8 cellular contexts compared by ENCODE assay signal in genomic region chr17:29621751-29622194, GRCh38. TPM values are rescaled to one million over a fixed set of nuclear protein-coding genes. Genes with fewer than 3 reads are reported as not detected.
DNase-seq lines count a peak whose midpoint lies in the region; ATAC-seq and TF ChIP-seq lines count a peak whose summit lies in the region.

No MANE protein-coding gene starts in this region.

- H3K4me1 ChIP-seq in cardiac muscle cell (ENCODE audit: low read depth) (peaks cover 52% of the 10 kb centered on the region), mesenchymal stem cell (ENCODE audit: control insufficient read depth, insufficient read depth, low read depth, low read length) (peaks cover 42% of the 10 kb centered on the region), uterus (peaks cover 0 to 14% of the 10 kb centered on the region in 2 donors)

- no peak overlapping the region for H3K18ac ChIP-seq in mesenchymal stem cell (ENCODE audit: low read depth in 1 of 2, low read length in 2 of 2)

- peaks cover under 1% of the 10 kb centered on the region for H3K79me1 ChIP-seq in mesenchymal stem cell (replicated peaks; ENCODE audit: low read length, poor library complexity, severe bottlenecking)

- H3K9me3 ChIP-seq in cardiac muscle cell (ENCODE audit: low read depth) (no peaks in the 10 kb centered on the region), mesenchymal stem cell (ENCODE audit: control insufficient read depth, low read length) (no peaks in the 10 kb centered on the region), uterus (no peaks in the 10 kb centered on the region)

- H2BK12ac ChIP-seq in mesenchymal stem cell (ENCODE audit: low read length in 2 of 2), result no peak overlapping the region

- H3K4ac ChIP-seq in mesenchymal stem cell (ENCODE audit: low read depth in 1 of 2, low read length in 2 of 2), result no peak overlapping the region

- H3K27ac ChIP-seq in cardiac muscle cell (peak overlapping the region; percentile 91), mesenchymal stem cell (ENCODE audit: low read length, poor library complexity, severe bottlenecking) (no peak overlapping the region), uterus (peak overlapping the region in 1 of 2 donors; percentile 51)

- TF ChIP-seq CTCF in cardiac muscle cell (IDR thresholded peaks at IDR 0.05; ENCODE audit: low read depth, low read length) (no peak), astrocyte of the cerebellum (IDR thresholded peaks at IDR 0.05; ENCODE audit: low read depth, low read length, missing control alignments) (no peak), uterus (IDR thresholded peaks at IDR 0.05) (no peak)

- no peak for ATAC-seq in Right ventricle myocardium inferior

- no peak overlapping the region for H2AK5ac ChIP-seq in mesenchymal stem cell (ENCODE audit: low read length, severe bottlenecking)

- no peak overlapping the region for H2BK5ac ChIP-seq in mesenchymal stem cell (ENCODE audit: low read depth, low read length, poor library complexity, severe bottlenecking)

- no peaks in the 10 kb centered on the region for H3K36me3 ChIP-seq in cardiac muscle cell
- peaks cover 0 to 6% of the 10 kb centered on the region in 2 experiments for H3K36me3 ChIP-seq in mesenchymal stem cell (ENCODE audit: control insufficient read depth in 1 of 2, insufficient read depth in 2 of 2, low read depth in 1 of 2, low read length in 2 of 2)
- no peaks in the 10 kb centered on the region for H3K36me3 ChIP-seq in uterus

- H3K9ac ChIP-seq in mesenchymal stem cell (ENCODE audit: low read length), result peak overlapping the region; percentile 65

- H3K14ac ChIP-seq in mesenchymal stem cell (ENCODE audit: low read length in 2 of 2), result no peak overlapping the region

- H3K4me3 ChIP-seq in cardiac muscle cell (peak overlapping the region; percentile 70), astrocyte of the cerebellum (ENCODE audit: low read depth, low read length) (peak overlapping the region; percentile 66), mesenchymal stem cell (ENCODE audit: insufficient read depth in 1 of 2, low read depth in 1 of 2, low read length in 2 of 2) (peak overlapping the region in 1 of 2 experiments; percentile 83), uterus (peak overlapping the region; percentile 47 to 56)

- peak overlapping the region; percentile 98 for H3K4me2 ChIP-seq in mesenchymal stem cell (ENCODE audit: low read length, poor library complexity, severe bottlenecking)

- no peak overlapping the region for H2BK15ac ChIP-seq in mesenchymal stem cell (ENCODE audit: low read depth, poor library complexity, severe bottlenecking)

- H4K8ac ChIP-seq in mesenchymal stem cell (ENCODE audit: low read length), result no peak overlapping the region

- no peak overlapping the region for H2AFZ ChIP-seq in mesenchymal stem cell (ENCODE audit: low read depth, low read length)

- H2BK120ac ChIP-seq in mesenchymal stem cell (ENCODE audit: low read depth, low read length), result no peak overlapping the region

- in situ Hi-C loops in astrocyte of the cerebellum (cut with HindIII; ENCODE audit: low sequenced_read_pairs), result no loop called here

- no peak for TF ChIP-seq POLR2A in uterus (IDR thresholded peaks at IDR 0.05)

- intact Hi-C loops in Right ventricle myocardium inferior (cut with DNase I) (loop anchor here (2.0 to 5.0 kb wide), 2 partner anchors 15 to 141 kb away; no protein-coding TSS in a partner anchor), uterus (cut with DNase I; ENCODE audit: low total_unique reads) (no loop called here)

- 78% methylated on average over 8 of the region's 8 CpGs for WGBS in mesenchymal stem cell

- H4K91ac ChIP-seq in mesenchymal stem cell (ENCODE audit: low read length), result no peak overlapping the region

- DNase-seq in cardiac muscle cell (ENCODE audit: low read depth in 1 of 2, low spot score in 1 of 2) (peak in 1 of 2 donors; percentile 44), Right ventricle myocardium inferior (ENCODE audit: missing footprints) (no peak), astrocyte of the cerebellum (ENCODE audit: low read depth) (no peak), mesenchymal stem cell (no peak), uterus (no peak), A172 (ENCODE audit: low spot score) (no peak), DMS153 treated with DMSO at 0.1 percent for 48 hours (lab: John Stamatoyannopoulos, UW; ENCODE audit: unreplicated experiment) (no peak)
- DNase-seq in stimulated activated CD4-positive, alpha-beta T cell treated with anti-CD3 and anti-CD28 coated beads, Interleukin-4, amount 100 ng/mL, for 24 hours, result no peak

- no peak overlapping the region for H3K23ac ChIP-seq in mesenchymal stem cell (ENCODE audit: low read length in 2 of 2)

- H3K27me3 ChIP-seq in cardiac muscle cell, result peaks cover 3% of the 10 kb centered on the region
- peaks cover under 1 to 2% of the 10 kb centered on the region in 2 experiments for H3K27me3 ChIP-seq in mesenchymal stem cell (ENCODE audit: control insufficient read depth in 1 of 2, insufficient read depth in 1 of 2, low read length in 2 of 2)
- H3K27me3 ChIP-seq in uterus, result peaks cover 0 to 11% of the 10 kb centered on the region in 2 donors

RNA-seq across cellular contexts. Expression of gene CORO6, which starts 0.9 kb away (rescaled TPM):
- total RNA-seq in cardiac muscle cell, result 127 and 243 TPM in 2 replicates
- polyA plus RNA-seq in cardiac muscle cell, result 163 and 255 TPM in 2 replicates
- 93.2 TPM for total RNA-seq in Right ventricle myocardium inferior
- 2.9 TPM for polyA plus RNA-seq in mesenchymal stem cell (2013, experiment 1 of 2)
- 2.5 TPM for polyA plus RNA-seq in mesenchymal stem cell (2013, experiment 2 of 2)
- 1 to 10 TPM; 3.8 to 7.8 (median 5.1) TPM for total RNA-seq in uterus
- 12.2 and 14.8 TPM in 2 replicates for total RNA-seq in A172 (2014; rRNA removed; shearing (Covaris generic))

RNA-seq across cellular contexts. Expression of gene ANKRD13B, which starts 28.8 kb away (rescaled TPM):
- total RNA-seq in cardiac muscle cell, result 7.5 and 12.7 TPM in 2 replicates
- 6.3 and 7.4 TPM in 2 replicates for polyA plus RNA-seq in cardiac muscle cell
- 9.2 TPM for total RNA-seq in Right ventricle myocardium inferior
- 3.6 TPM for polyA plus RNA-seq in mesenchymal stem cell (2013, experiment 1 of 2)
- polyA plus RNA-seq in mesenchymal stem cell (2013, experiment 2 of 2), result 2.7 TPM
- 10 to 100 TPM in 3 of 4 donors, 1 to 10 TPM in 1; 2.8 to 17.0 (median 12.7) TPM for total RNA-seq in uterus
- total RNA-seq in A172 (2014; rRNA removed; shearing (Covaris generic)), result 17.6 and 21.8 TPM in 2 replicates

RNA-seq across cellular contexts. Expression of gene GIT1, which starts 32.3 kb away (rescaled TPM):
- 35.5 and 52.1 TPM in 2 replicates for total RNA-seq in cardiac muscle cell
- 37.5 and 50.5 TPM in 2 replicates for polyA plus RNA-seq in cardiac muscle cell
- total RNA-seq in Right ventricle myocardium inferior, result 33.0 TPM
- 29.2 TPM for polyA plus RNA-seq in mesenchymal stem cell (2013, experiment 1 of 2)
- 28.5 TPM for polyA plus RNA-seq in mesenchymal stem cell (2013, experiment 2 of 2)
- total RNA-seq in uterus, result 10 to 100 TPM; 13.1 to 75.0 (median 22.9) TPM
- total RNA-seq in A172 (2014; rRNA removed; shearing (Covaris generic)), result 51.8 and 53.2 TPM in 2 replicates

RNA-seq across cellular contexts. Expression of gene TP53I13, which starts 53.3 kb away (rescaled TPM):
- total RNA-seq in cardiac muscle cell, result 100 and 105 TPM in 2 replicates
- polyA plus RNA-seq in cardiac muscle cell, result 102 and 104 TPM in 2 replicates
- 38.8 TPM for total RNA-seq in Right ventricle myocardium inferior
- 23.6 TPM for polyA plus RNA-seq in mesenchymal stem cell (2013, experiment 1 of 2)
- polyA plus RNA-seq in mesenchymal stem cell (2013, experiment 2 of 2), result 23.8 TPM
- 10 to 100 TPM; 35.6 to 50.3 (median 45.1) TPM for total RNA-seq in uterus
- total RNA-seq in A172 (2014; rRNA removed; shearing (Covaris generic)), result 64.1 and 68.5 TPM in 2 replicates

RNA-seq across cellular contexts. Expression of gene ABHD15, which starts 54.9 kb away (rescaled TPM):
- total RNA-seq in cardiac muscle cell, result 5.8 and 7.2 TPM in 2 replicates
- 4.8 and 5.3 TPM in 2 replicates for polyA plus RNA-seq in cardiac muscle cell
- 7.1 TPM for total RNA-seq in Right ventricle myocardium inferior
- 5.5 TPM for polyA plus RNA-seq in mesenchymal stem cell (2013, experiment 1 of 2)
- polyA plus RNA-seq in mesenchymal stem cell (2013, experiment 2 of 2), result 5.2 TPM
- total RNA-seq in uterus, result 10 to 100 TPM in 1 of 4 donors, 1 to 10 TPM in 2, under 1 TPM in 1; 0.26 to 11.4 (median 4.4) TPM
- total RNA-seq in A172 (2014; rRNA removed; shearing (Covaris generic)), result 11.6 and 11.7 TPM in 2 replicates
